Comparison of ENCODE assay signal across 8 cellular contexts in the genomic region with DNA sequence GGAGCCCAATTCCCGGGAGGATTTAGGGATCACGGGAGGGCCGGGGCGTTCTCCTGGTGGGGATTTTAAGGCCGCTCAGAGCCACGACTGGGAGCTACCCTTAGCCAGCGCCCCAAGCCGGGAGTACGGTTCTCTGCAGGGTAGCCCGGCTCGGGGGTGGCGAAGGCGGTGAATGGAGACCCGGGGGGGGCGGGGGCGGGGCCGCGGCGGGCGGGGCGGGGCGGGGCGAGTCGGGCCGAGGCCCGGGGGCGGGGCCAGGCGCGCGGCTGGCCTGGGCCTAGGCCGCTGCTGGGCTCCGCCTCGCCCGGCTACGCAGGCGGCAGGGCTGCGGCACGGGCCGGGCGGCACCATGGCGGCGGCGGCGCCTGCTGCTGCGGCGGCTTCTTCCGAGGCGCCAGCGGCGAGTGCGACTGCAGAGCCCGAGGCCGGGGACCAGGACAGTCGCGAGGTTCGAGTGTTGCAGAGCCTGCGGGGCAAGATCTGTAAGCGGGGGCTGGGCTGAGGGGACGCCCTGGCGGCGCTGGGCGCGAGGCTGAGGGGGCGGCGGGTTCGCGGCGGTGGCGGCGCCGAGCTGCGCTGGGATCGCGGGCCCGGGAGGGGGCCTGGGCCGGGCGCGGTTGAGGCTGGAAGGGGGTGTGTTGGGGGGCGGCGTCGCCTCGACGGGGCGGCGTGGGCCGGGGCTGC. TPM values are rescaled to one million over a fixed set of nuclear protein-coding genes. Genes with fewer than 3 reads are reported as not detected.
DNase-seq lines count a peak whose midpoint lies in the region; ATAC-seq, FAIRE-seq and TF ChIP-seq lines count a peak whose summit lies in the region.

A gene with protein sequence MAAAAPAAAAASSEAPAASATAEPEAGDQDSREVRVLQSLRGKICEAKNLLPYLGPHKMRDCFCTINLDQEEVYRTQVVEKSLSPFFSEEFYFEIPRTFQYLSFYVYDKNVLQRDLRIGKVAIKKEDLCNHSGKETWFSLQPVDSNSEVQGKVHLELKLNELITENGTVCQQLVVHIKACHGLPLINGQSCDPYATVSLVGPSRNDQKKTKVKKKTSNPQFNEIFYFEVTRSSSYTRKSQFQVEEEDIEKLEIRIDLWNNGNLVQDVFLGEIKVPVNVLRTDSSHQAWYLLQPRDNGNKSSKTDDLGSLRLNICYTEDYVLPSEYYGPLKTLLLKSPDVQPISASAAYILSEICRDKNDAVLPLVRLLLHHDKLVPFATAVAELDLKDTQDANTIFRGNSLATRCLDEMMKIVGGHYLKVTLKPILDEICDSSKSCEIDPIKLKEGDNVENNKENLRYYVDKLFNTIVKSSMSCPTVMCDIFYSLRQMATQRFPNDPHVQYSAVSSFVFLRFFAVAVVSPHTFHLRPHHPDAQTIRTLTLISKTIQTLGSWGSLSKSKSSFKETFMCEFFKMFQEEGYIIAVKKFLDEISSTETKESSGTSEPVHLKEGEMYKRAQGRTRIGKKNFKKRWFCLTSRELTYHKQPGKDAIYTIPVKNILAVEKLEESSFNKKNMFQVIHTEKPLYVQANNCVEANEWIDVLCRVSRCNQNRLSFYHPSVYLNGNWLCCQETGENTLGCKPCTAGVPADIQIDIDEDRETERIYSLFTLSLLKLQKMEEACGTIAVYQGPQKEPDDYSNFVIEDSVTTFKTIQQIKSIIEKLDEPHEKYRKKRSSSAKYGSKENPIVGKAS (plus strand): TSS at position 293 of the 684 bp plus-strand sequence. CDS start 57 bp downstream, at position 350.

- peak; percentile 94 for DNase-seq in AG08396 (ENCODE audit: low spot score)
- DNase-seq in NCI-H226 = peak; percentile 66
- peak; percentile 30 for DNase-seq in activated CD4-positive, CD25-positive, alpha-beta regulatory T cell treated with anti-CD3 and anti-CD28 coated beads, Interleukin-2, amount 50 U/mL, for 16 hours (ENCODE audit: low read depth, low spot score)
- peak; percentile 68 for DNase-seq in cerebellar cortex (ENCODE audit: low spot score)
- no peak for DNase-seq in keratinocyte (ENCODE audit: low read depth, low spot score)
- DNase-seq in stimulated activated CD4-positive, alpha-beta T cell treated with anti-CD3 and anti-CD28 coated beads, Interleukin-15, amount 100 ng/mL, for 1 hour (ENCODE audit: low read depth in 1 of 2, low spot score in 1 of 2) = peak; percentile 53 to 61

- no peaks in the 10 kb centered on the region for H3K27me3 ChIP-seq in keratinocyte (ENCODE audit: control insufficient read depth, extremely low read depth, insufficient read depth, low read length)

- peak; percentile 72 for ATAC-seq in GM18907 (IDR thresholded peaks at IDR 0.05; ENCODE audit: unreplicated experiment)
- ATAC-seq in HG03139 (IDR thresholded peaks at IDR 0.05; ENCODE audit: unreplicated experiment) = peak; percentile 53

- dilution Hi-C loops in keratinocyte (cut with MboI; ENCODE audit: extremely low pct_ligation_motif_present, low sequenced_read_pairs) = no loop called here

- peaks cover 44% of the 10 kb centered on the region for H3K79me2 ChIP-seq in keratinocyte (ENCODE audit: control insufficient read depth, insufficient read depth, low read length)

- peak within 1 kb of the TSS; percentile 88 for H3K9ac ChIP-seq in keratinocyte (ENCODE audit: control insufficient read depth, extremely low read depth, insufficient read depth, low read length)

- H3K4me1 ChIP-seq in keratinocyte (ENCODE audit: control insufficient read depth, extremely low read depth, insufficient read depth, low read length) = peaks cover 18% of the 10 kb centered on the region

- peak within 1 kb of the TSS; percentile 81 for H2AFZ ChIP-seq in keratinocyte (ENCODE audit: control insufficient read depth, low read length)

- no peaks in the 10 kb centered on the region for H4K20me1 ChIP-seq in keratinocyte (ENCODE audit: control insufficient read depth, extremely low read depth, insufficient read depth, low read length)

- no peaks in the 10 kb centered on the region for H3K9me3 ChIP-seq in keratinocyte (ENCODE audit: control insufficient read depth, low read depth, low read length)

- TF ChIP-seq CTCF in keratinocyte (optimal IDR thresholded peaks at IDR 0.05 in 1 of 3, IDR thresholded peaks at IDR 0.05 in 1 of 3, conservative IDR thresholded peaks at IDR 0.05 in 1 of 3; ENCODE audit: extremely low read depth in 1 of 3, insufficient read depth in 2 of 3, low read length in 3 of 3) = no peak

- no peak for FAIRE-seq in keratinocyte (lab: Jason Lieb, UNC)

- H3K9me1 ChIP-seq in keratinocyte (ENCODE audit: control insufficient read depth, extremely low read depth, insufficient read depth, low read length) = peaks cover 2% of the 10 kb centered on the region

- peaks cover 0 to 2% of the 10 kb centered on the region in 2 experiments for H3K36me3 ChIP-seq in keratinocyte (ENCODE audit: control insufficient read depth in 2 of 2, extremely low read depth in 1 of 2, insufficient read depth in 2 of 2, low read length in 2 of 2)

- peak within 1 kb of the TSS; percentile 69 to 76 (median 71) for H3K4me3 ChIP-seq in keratinocyte (ENCODE audit: control insufficient read depth in 2 of 3, extremely low read depth in 1 of 3, insufficient read depth in 2 of 3, low read depth in 1 of 3, low read length in 3 of 3)

- peak within 1 kb of the TSS; percentile 85 for H3K27ac ChIP-seq in keratinocyte (ENCODE audit: control insufficient read depth, insufficient read depth, low read length)

- peak within 1 kb of the TSS; percentile 92 for H3K4me2 ChIP-seq in keratinocyte (ENCODE audit: control insufficient read depth, extremely low read depth, insufficient read depth, low read depth, low read length)

RNA-seq across cellular contexts. Expression of the gene that starts here (rescaled TPM):
- 5.1 to 10.3 TPM (median 6.3 TPM) in 3 replicates for polyA plus RNA-seq in keratinocyte
- 14.7 TPM for polyA plus RNA-seq in keratinocyte (2011; ENCODE audit: low read depth)
- 3.3 and 6.7 TPM in 2 replicates for polyA plus RNA-seq in keratinocyte (2011; cell fraction: cytosol; rRNA removed)
- 11.3 and 16.1 TPM in 2 replicates for polyA plus RNA-seq in keratinocyte (2011; cell fraction: nucleus; rRNA removed)
- 5.1 and 7.1 TPM in 2 replicates for polyA plus RNA-seq in keratinocyte (2012; ENCODE audit: low replicate concordance)
- 1.0 to 17.8 TPM (median 9.4 TPM) in 3 replicates for polyA minus RNA-seq in keratinocyte
- polyA minus RNA-seq in keratinocyte (2011; cell fraction: cytosol; rRNA and poly(A)+ RNA removed) = 7.5 TPM
- polyA minus RNA-seq in keratinocyte (2011; cell fraction: nucleus; rRNA and poly(A)+ RNA removed) = 7.9 and 25.2 TPM in 2 replicates
